8 cellular contexts compared by ENCODE assay signal in genomic region chr2:206084870-206085741, GRCh38. TPM values are rescaled to one million over a fixed set of nuclear protein-coding genes. Genes with fewer than 3 reads are reported as not detected.
A peak's percentile ranks its signal among the peaks of the same experiment; 100 is the strongest.
DNase-seq lines count a peak whose midpoint lies in the region; ATAC-seq and TF ChIP-seq lines count a peak whose summit lies in the region.

No MANE protein-coding gene starts in this region.

- POLR2A ChIA-PET in OCI-LY7 (lab: Charles Lee), result interaction anchor here (0.5 to 3.1 kb wide), 2 partner anchors 12 to 1630 kb away, joined by 6 to 18 read pairs; no protein-coding TSS in a partner anchor

- H3K4me3 ChIP-seq in OCI-LY7 (ENCODE audit: low read depth, low read length, poor library complexity, severe bottlenecking) (peak overlapping the region; percentile 92), foreskin fibroblast (ENCODE audit: low read depth in 1 of 2, low read length in 2 of 2) (peak overlapping the region; percentile 94 to 96), neuronal stem cell (ENCODE audit: low read length in 2 of 2) (peak overlapping the region; percentile 82 to 90), upper lobe of left lung (peak overlapping the region; percentile 73 to 82 (median 78))

- H3K4ac ChIP-seq in neuronal stem cell (ENCODE audit: low read length), result no peak overlapping the region

- TF ChIP-seq POLR2A in upper lobe of left lung (IDR thresholded peaks at IDR 0.05), result no peak

- intact Hi-C loops in OCI-LY7 (cut with micrococcal nuclease; ENCODE audit: unreplicated experiment), result loop anchor here (1.0 to 10.0 kb wide), 2 partner anchors 189 to 380 kb away; partner anchors contain the start of gene ZDBF2

- no peak for TF ChIP-seq CTCF in OCI-LY7 (conservative IDR thresholded peaks at IDR 0.05; ENCODE audit: low read length)
- no peak for TF ChIP-seq CTCF in foreskin fibroblast (IDR thresholded peaks at IDR 0.05; ENCODE audit: low read depth, low read length)
- TF ChIP-seq CTCF in upper lobe of left lung (IDR thresholded peaks at IDR 0.05), result peak in 1 of 6 experiments; percentile 5

- H2BK120ac ChIP-seq in neuronal stem cell (ENCODE audit: low read depth, low read length), result peak overlapping the region; percentile 91

- no peak overlapping the region for H3K23ac ChIP-seq in neuronal stem cell (ENCODE audit: low read depth, low read length, poor library complexity)

- no peak overlapping the region for H4K91ac ChIP-seq in neuronal stem cell (ENCODE audit: low read depth, low read length, poor library complexity)

- H3K9me3 ChIP-seq in OCI-LY7 (ENCODE audit: low read length), result no peaks in the 10 kb centered on the region
- H3K9me3 ChIP-seq in neuronal stem cell (replicated peaks in 1 of 2; ENCODE audit: control insufficient read depth in 2 of 2, insufficient read depth in 1 of 2, low read depth in 1 of 2, low read length in 2 of 2), result peaks cover 0 to 4% of the 10 kb centered on the region in 2 donors
- no peaks in the 10 kb centered on the region for H3K9me3 ChIP-seq in upper lobe of left lung

- H2BK5ac ChIP-seq in neuronal stem cell (ENCODE audit: low read length), result peak overlapping the region; percentile 96

- no peaks in the 10 kb centered on the region for H4K20me1 ChIP-seq in OCI-LY7 (ENCODE audit: insufficient read depth, low read length)

- peak overlapping the region; percentile 46 for H2BK12ac ChIP-seq in neuronal stem cell (ENCODE audit: low read length)

- DNase-seq in NCI-H2196 (lab: John Stamatoyannopoulos, UW; ENCODE audit: unreplicated experiment) (peak; percentile 25), NCI-H2196 treated with DMSO at 0.1 percent for 48 hours (lab: John Stamatoyannopoulos, UW; ENCODE audit: unreplicated experiment) (no peak), OCI-LY7 (ENCODE audit: low spot score) (peak; percentile 61), foreskin fibroblast (peak in 1 of 2 donors; percentile 53), neuronal stem cell (ENCODE audit: low spot score) (peak; percentile 33), upper lobe of left lung (peak; percentile 27 to 91)
- DNase-seq in activated effector memory CD4-positive, alpha-beta T cell treated with anti-CD3 and anti-CD28 coated beads, Interleukin-2, amount 50 U/mL, for 16 hours, result peak; percentile 82

- peak overlapping the region; percentile 97 for H3K18ac ChIP-seq in neuronal stem cell (ENCODE audit: low read length)

- no CpG with 5 or more reads among the region's 88 CpGs for WGBS in neuronal stem cell (ENCODE audit: extremely low coverage in 2 of 2, insufficient read length in 2 of 2, insufficient replicate concordance in 1 of 2), 2 donors
- 4% methylated on average over 13 to 16 of the region's 88 CpGs for WGBS in upper lobe of left lung, 2 donors

- peak overlapping the region; percentile 56 for H3K14ac ChIP-seq in neuronal stem cell (ENCODE audit: low read length)

- no peak for TF ChIP-seq EP300 in upper lobe of left lung (IDR thresholded peaks at IDR 0.05)

- no peaks in the 10 kb centered on the region for H3K9me2 ChIP-seq in OCI-LY7 (ENCODE audit: insufficient read depth, low read length)

- H3K4me1 ChIP-seq in OCI-LY7 (ENCODE audit: insufficient read depth, low read length, poor library complexity, severe bottlenecking), result peaks cover 29% of the 10 kb centered on the region
- peaks cover 4 to 6% of the 10 kb centered on the region in 2 donors for H3K4me1 ChIP-seq in neuronal stem cell (ENCODE audit: control insufficient read depth in 2 of 2, insufficient read depth in 1 of 2, low read depth in 1 of 2, low read length in 2 of 2)
- H3K4me1 ChIP-seq in upper lobe of left lung, result peaks cover 9 to 25% (median 17%) of the 10 kb centered on the region in 4 donors

- ATAC-seq in HG02798 (IDR thresholded peaks at IDR 0.05; ENCODE audit: poor library complexity, unreplicated experiment) (peak; percentile 34), upper lobe of left lung (ENCODE audit: low FRiP score in 2 of 2) (peak; percentile 47 to 63)

- H2BK15ac ChIP-seq in neuronal stem cell (ENCODE audit: low read length), result no peak overlapping the region

- CTCF ChIA-PET in OCI-LY7 (lab: Charles Lee; ENCODE audit: unreplicated experiment), result no interaction called here

- no TSS peak for BruUV-seq in OCI-LY7 (replicated peaks; lab: Mats Ljungman, UMichigan)

- H3K79me1 ChIP-seq in neuronal stem cell (ENCODE audit: low read depth, low read length), result peaks cover 6% of the 10 kb centered on the region

- H2AFZ ChIP-seq in OCI-LY7 (ENCODE audit: low read length) (peak overlapping the region; percentile 88), neuronal stem cell (ENCODE audit: low read length) (peak overlapping the region; percentile 96)

- H3K27ac ChIP-seq in OCI-LY7 (ENCODE audit: low read depth, low read length, poor library complexity, severe bottlenecking), result peak overlapping the region; percentile 94
- H3K27ac ChIP-seq in neuronal stem cell (replicated peaks; ENCODE audit: low read length), result peak overlapping the region; percentile 99
- peak overlapping the region; percentile 97 to 100 (median 98) for H3K27ac ChIP-seq in upper lobe of left lung

- peak overlapping the region; percentile 77 for H3K9ac ChIP-seq in neuronal stem cell (ENCODE audit: low read depth, low read length, poor library complexity)

- H3K36me3 ChIP-seq in OCI-LY7 (ENCODE audit: insufficient read depth, low read length) (peaks cover 14% of the 10 kb centered on the region; the same call in 1 of the 2 replicates), neuronal stem cell (replicated peaks in 1 of 2; ENCODE audit: control insufficient read depth in 2 of 2, insufficient read depth in 2 of 2, low read length in 2 of 2) (no peaks in the 10 kb centered on the region), upper lobe of left lung (peaks cover 0 to 3% (median 0%) of the 10 kb centered on the region in 4 donors)

- H3K4me2 ChIP-seq in OCI-LY7 (ENCODE audit: low read length) (peak overlapping the region; percentile 74), neuronal stem cell (ENCODE audit: insufficient read depth, low read length, poor library complexity, severe bottlenecking) (peak overlapping the region; percentile 90)

- H3K27me3 ChIP-seq in neuronal stem cell (ENCODE audit: control insufficient read depth in 3 of 3, insufficient read depth in 3 of 3, low read depth in 1 of 3, low read length in 3 of 3) (no peaks in the 10 kb centered on the region), upper lobe of left lung (no peaks in the 10 kb centered on the region)

- peaks cover 71% of the 10 kb centered on the region for H3K79me2 ChIP-seq in OCI-LY7 (ENCODE audit: insufficient read depth, low read depth, low read length)

- peak overlapping the region; percentile 56 for H2AK5ac ChIP-seq in neuronal stem cell (ENCODE audit: low read depth, low read length)

- no peak overlapping the region for H4K8ac ChIP-seq in neuronal stem cell (ENCODE audit: low read depth, low read length)

RNA-seq across cellular contexts. Expression of gene INO80D, which starts 0.9 kb away (rescaled TPM):
- total RNA-seq in OCI-LY7 (2014; rRNA removed; shearing (Covaris generic)), result 8.2 and 14.2 TPM in 2 replicates
- total RNA-seq in OCI-LY7 (2022) (21.4 and 21.6 TPM in 2 replicates), upper lobe of left lung (10 to 100 TPM; 13.0 to 50.3 (median 21.9) TPM)
- 4.1 TPM for polyA plus RNA-seq in neuronal stem cell (2013, experiment 1 of 2)
- polyA plus RNA-seq in neuronal stem cell (2013, experiment 2 of 2), result 4.2 TPM
